Comparison of ENCODE assay signal across 1 cellular context in the genomic region with DNA sequence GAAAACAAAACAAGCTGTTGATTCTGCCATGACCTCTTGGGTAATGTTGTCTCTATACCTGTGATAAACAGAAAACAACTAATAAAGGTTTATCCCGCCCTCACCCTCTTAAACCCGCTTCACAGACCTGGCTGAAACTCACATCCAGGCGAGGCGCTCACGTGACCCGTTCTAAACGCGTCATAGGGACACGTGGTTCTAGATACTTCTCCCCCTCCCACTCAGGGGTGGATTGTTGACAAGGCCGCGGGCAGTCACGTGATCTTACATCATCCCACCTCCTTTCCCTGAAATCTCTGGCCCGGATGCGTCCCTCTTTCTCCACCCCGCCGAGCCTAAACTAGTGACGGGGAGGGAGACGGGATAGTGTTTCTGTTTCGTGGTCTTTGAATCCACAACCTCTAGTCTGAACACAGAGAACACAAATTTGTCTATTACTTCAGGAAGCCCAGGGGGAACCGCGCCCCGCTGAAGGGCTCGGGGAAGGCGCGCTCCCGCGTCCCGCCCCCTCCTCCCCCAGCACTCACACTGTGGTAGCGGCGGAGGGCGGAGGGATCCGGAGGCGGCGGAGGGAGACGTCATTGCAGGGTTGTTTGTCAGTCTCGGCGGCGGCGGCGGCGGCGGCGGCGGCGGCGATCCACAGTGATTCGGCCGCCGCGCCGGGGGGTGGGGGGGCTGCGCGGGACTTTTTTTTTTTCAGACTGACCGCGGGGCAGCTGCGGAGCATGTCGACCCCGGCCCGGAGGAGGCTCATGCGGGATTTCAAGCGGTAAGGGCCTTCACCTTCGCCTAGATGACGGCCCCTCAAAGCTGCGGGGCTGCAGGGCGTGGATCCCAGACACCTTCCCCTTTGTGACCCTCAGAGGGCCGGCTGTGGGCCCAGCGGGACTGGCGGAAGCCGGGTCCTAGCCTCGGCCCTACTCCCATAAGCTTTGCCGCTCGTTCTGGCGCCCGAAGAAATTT.
TF ChIP-seq lines count a peak whose summit lies in the region.

Gene UBE2B (plus strand): TSS at position 699 of the 963 bp plus-strand sequence. CDS start 27 bp downstream, at position 726.

TF ChIP-seq in HepG2, 621 proteins besides CTCF, POLR2A, EP300 and RAD21 (continued from another document and continues in another):
- TF ChIP-seq ZNF318 (CRISPR knock-in tag; IDR thresholded peaks at IDR 0.05) (no peak), REST (IDR thresholded peaks at IDR 0.05; ENCODE audit: borderline replicate concordance in 1 of 2, low read depth in 1 of 2, low read length in 2 of 2) (no peak), ZBTB46 (CRISPR knock-in tag; IDR thresholded peaks at IDR 0.05; ENCODE audit: borderline replicate concordance) (no peak), ELF1 (CRISPR knock-in tag; IDR thresholded peaks at IDR 0.05) (peak; percentile 34; the same call in 1 of the 2 replicates), THAP7 (CRISPR knock-in tag; IDR thresholded peaks at IDR 0.05) (no peak), RBFOX2 (IDR thresholded peaks at IDR 0.05; ENCODE audit: low read depth, low read length) (peak; percentile 85), SIN3B (IDR thresholded peaks at IDR 0.05; ENCODE audit: low read length) (no peak), ZBTB7A (CRISPR knock-in tag; IDR thresholded peaks at IDR 0.05) (no peak), HNRNPL (IDR thresholded peaks at IDR 0.05; ENCODE audit: low read depth, low read length) (no peak), ZNF777 (CRISPR knock-in tag; IDR thresholded peaks at IDR 0.05) (no peak; the same call in 1 of the 2 replicates), ZNF460 (CRISPR knock-in tag; IDR thresholded peaks at IDR 0.05; ENCODE audit: borderline replicate concordance) (no peak), U2AF1 (optimal IDR thresholded peaks at IDR 0.05; ENCODE audit: low read depth, low read length) (no peak), RXRB (CRISPR knock-in tag; IDR thresholded peaks at IDR 0.05; ENCODE audit: borderline replicate concordance) (peak; percentile 27), ZXDC (CRISPR knock-in tag; IDR thresholded peaks at IDR 0.05) (no peak), PPARG (CRISPR knock-in tag; conservative IDR thresholded peaks at IDR 0.05) (no peak; the same call in 1 of the 2 replicates)
- TF ChIP-seq, protein P1, sequence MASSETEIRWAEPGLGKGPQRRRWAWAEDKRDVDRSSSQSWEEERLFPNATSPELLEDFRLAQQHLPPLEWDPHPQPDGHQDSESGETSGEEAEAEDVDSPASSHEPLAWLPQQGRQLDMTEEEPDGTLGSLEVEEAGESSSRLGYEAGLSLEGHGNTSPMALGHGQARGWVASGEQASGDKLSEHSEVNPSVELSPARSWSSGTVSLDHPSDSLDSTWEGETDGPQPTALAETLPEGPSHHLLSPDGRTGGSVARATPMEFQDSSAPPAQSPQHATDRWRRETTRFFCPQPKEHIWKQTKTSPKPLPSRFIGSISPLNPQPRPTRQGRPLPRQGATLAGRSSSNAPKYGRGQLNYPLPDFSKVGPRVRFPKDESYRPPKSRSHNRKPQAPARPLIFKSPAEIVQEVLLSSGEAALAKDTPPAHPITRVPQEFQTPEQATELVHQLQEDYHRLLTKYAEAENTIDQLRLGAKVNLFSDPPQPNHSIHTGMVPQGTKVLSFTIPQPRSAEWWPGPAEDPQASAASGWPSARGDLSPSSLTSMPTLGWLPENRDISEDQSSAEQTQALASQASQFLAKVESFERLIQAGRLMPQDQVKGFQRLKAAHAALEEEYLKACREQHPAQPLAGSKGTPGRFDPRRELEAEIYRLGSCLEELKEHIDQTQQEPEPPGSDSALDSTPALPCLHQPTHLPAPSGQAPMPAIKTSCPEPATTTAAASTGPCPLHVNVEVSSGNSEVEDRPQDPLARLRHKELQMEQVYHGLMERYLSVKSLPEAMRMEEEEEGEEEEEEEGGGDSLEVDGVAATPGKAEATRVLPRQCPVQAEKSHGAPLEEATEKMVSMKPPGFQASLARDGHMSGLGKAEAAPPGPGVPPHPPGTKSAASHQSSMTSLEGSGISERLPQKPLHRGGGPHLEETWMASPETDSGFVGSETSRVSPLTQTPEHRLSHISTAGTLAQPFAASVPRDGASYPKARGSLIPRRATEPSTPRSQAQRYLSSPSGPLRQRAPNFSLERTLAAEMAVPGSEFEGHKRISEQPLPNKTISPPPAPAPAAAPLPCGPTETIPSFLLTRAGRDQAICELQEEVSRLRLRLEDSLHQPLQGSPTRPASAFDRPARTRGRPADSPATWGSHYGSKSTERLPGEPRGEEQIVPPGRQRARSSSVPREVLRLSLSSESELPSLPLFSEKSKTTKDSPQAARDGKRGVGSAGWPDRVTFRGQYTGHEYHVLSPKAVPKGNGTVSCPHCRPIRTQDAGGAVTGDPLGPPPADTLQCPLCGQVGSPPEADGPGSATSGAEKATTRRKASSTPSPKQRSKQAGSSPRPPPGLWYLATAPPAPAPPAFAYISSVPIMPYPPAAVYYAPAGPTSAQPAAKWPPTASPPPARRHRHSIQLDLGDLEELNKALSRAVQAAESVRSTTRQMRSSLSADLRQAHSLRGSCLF (CRISPR knock-in tag; IDR thresholded peaks at IDR 0.05; ENCODE audit: borderline replicate concordance) = peak; percentile 81; the same call in 1 of the 2 replicates
- TF ChIP-seq, protein P2, sequence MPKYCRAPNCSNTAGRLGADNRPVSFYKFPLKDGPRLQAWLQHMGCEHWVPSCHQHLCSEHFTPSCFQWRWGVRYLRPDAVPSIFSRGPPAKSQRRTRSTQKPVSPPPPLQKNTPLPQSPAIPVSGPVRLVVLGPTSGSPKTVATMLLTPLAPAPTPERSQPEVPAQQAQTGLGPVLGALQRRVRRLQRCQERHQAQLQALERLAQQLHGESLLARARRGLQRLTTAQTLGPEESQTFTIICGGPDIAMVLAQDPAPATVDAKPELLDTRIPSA (CRISPR knock-in tag; IDR thresholded peaks at IDR 0.05; ENCODE audit: borderline replicate concordance) = no peak
- TF ChIP-seq, protein P3, sequence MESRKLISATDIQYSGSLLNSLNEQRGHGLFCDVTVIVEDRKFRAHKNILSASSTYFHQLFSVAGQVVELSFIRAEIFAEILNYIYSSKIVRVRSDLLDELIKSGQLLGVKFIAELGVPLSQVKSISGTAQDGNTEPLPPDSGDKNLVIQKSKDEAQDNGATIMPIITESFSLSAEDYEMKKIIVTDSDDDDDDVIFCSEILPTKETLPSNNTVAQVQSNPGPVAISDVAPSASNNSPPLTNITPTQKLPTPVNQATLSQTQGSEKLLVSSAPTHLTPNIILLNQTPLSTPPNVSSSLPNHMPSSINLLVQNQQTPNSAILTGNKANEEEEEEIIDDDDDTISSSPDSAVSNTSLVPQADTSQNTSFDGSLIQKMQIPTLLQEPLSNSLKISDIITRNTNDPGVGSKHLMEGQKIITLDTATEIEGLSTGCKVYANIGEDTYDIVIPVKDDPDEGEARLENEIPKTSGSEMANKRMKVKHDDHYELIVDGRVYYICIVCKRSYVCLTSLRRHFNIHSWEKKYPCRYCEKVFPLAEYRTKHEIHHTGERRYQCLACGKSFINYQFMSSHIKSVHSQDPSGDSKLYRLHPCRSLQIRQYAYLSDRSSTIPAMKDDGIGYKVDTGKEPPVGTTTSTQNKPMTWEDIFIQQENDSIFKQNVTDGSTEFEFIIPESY (CRISPR knock-in tag; IDR thresholded peaks at IDR 0.05) = no peak
